Comparison of ENCODE assay signal across 1 cellular context in the genomic region with DNA sequence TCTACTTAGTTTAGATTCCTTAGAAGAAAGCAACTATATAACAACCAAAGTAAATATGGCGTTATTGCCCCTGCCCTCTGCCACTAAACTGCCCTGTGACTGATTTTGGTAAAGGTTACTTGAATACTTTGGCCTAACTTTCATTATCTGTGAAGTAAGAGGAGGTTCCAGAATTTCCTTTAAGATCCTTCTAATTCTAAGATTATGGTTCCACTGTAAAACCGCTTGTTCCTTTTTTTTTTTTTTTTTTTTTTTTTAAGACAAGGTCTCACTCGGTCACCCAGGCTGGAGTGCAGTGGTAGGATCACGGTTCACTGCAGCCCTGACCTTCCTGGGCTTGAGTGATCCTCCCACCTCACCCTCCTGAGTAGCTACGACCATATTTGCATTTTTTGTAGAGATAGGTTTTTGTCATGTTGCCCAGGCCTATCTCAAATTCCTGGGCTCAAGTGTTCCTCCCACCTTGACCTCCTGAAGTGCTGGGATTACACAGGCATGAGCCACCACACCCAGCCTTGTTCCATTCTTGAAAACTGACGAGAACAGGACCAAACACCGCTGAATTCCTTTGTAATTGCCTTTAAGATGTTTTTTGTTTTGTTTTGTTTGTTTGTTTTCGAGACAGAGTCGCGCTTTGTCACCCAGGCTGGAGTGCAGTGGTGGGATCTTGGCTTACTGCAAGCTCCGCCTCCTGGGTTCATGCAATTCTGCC.
TF ChIP-seq lines count a peak whose summit lies in the region.

No MANE protein-coding gene starts in this region.

TF ChIP-seq in Ishikawa, 13 proteins besides CTCF, POLR2A, EP300 and RAD21 (continued from another document):
- TF ChIP-seq FOXM1 (IDR thresholded peaks at IDR 0.05; ENCODE audit: borderline replicate concordance, low read depth) (no peak), YY1 (IDR thresholded peaks at IDR 0.05; ENCODE audit: low read depth) (peak; percentile 47; the same call in 1 of the 2 replicates), TCF12 (IDR thresholded peaks at IDR 0.05; ENCODE audit: low read depth) (peak; percentile 63), TAF1 (IDR thresholded peaks at IDR 0.05; ENCODE audit: low read depth) (no peak), EGR1 (IDR thresholded peaks at IDR 0.05) (no peak)
- TF ChIP-seq, protein P1, sequence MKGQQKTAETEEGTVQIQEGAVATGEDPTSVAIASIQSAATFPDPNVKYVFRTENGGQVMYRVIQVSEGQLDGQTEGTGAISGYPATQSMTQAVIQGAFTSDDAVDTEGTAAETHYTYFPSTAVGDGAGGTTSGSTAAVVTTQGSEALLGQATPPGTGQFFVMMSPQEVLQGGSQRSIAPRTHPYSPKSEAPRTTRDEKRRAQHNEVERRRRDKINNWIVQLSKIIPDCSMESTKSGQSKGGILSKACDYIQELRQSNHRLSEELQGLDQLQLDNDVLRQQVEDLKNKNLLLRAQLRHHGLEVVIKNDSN (IDR thresholded peaks at IDR 0.05) = 0 out of 2 replicates have a peak, but pooled peaks have one; percentile 7
- TF ChIP-seq, protein P2, sequence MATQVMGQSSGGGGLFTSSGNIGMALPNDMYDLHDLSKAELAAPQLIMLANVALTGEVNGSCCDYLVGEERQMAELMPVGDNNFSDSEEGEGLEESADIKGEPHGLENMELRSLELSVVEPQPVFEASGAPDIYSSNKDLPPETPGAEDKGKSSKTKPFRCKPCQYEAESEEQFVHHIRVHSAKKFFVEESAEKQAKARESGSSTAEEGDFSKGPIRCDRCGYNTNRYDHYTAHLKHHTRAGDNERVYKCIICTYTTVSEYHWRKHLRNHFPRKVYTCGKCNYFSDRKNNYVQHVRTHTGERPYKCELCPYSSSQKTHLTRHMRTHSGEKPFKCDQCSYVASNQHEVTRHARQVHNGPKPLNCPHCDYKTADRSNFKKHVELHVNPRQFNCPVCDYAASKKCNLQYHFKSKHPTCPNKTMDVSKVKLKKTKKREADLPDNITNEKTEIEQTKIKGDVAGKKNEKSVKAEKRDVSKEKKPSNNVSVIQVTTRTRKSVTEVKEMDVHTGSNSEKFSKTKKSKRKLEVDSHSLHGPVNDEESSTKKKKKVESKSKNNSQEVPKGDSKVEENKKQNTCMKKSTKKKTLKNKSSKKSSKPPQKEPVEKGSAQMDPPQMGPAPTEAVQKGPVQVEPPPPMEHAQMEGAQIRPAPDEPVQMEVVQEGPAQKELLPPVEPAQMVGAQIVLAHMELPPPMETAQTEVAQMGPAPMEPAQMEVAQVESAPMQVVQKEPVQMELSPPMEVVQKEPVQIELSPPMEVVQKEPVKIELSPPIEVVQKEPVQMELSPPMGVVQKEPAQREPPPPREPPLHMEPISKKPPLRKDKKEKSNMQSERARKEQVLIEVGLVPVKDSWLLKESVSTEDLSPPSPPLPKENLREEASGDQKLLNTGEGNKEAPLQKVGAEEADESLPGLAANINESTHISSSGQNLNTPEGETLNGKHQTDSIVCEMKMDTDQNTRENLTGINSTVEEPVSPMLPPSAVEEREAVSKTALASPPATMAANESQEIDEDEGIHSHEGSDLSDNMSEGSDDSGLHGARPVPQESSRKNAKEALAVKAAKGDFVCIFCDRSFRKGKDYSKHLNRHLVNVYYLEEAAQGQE (IDR thresholded peaks at IDR 0.05; ENCODE audit: low read depth) = no peak
